1 cellular context compared by ENCODE assay signal in genomic region chr17:73318427-73318813, GRCh38.
TF ChIP-seq lines count a peak whose summit lies in the region.

No MANE protein-coding gene starts in this region.

TF ChIP-seq in H1, 55 proteins besides CTCF, POLR2A, EP300 and RAD21:
- TF ChIP-seq RNF2 (IDR thresholded peaks at IDR 0.05; ENCODE audit: borderline replicate concordance, low read depth, low read length, missing control alignments, poor library complexity, severe bottlenecking) (no peak), NRF1 (IDR thresholded peaks at IDR 0.05; ENCODE audit: low read depth, low read length) (no peak), HDAC6 (IDR thresholded peaks at IDR 0.05; ENCODE audit: low read depth, low read length) (no peak), TBP (IDR thresholded peaks at IDR 0.05; ENCODE audit: low read depth, low read length) (no peak), SP1 (IDR thresholded peaks at IDR 0.05; ENCODE audit: low read depth, low read length) (no peak), ATF3 (IDR thresholded peaks at IDR 0.05; ENCODE audit: insufficient read depth, low read depth, low read length) (no peak), CREB1 (IDR thresholded peaks at IDR 0.05) (no peak), TAF1 (IDR thresholded peaks at IDR 0.05; ENCODE audit: low read depth, low read length) (no peak), KDM1A (IDR thresholded peaks at IDR 0.05; ENCODE audit: borderline replicate concordance, low read length) (no peak), EGR1 (IDR thresholded peaks at IDR 0.05; ENCODE audit: borderline replicate concordance, low read depth, low read length) (no peak), JUND (IDR thresholded peaks at IDR 0.05; ENCODE audit: low read length) (no peak), NANOG (IDR thresholded peaks at IDR 0.05; ENCODE audit: insufficient read depth, low read depth, low read length, poor library complexity, severe bottlenecking) (no peak), BACH1 (IDR thresholded peaks at IDR 0.05; ENCODE audit: low read length) (no peak), SIRT6 (IDR thresholded peaks at IDR 0.05; ENCODE audit: low read length) (no peak), YY1 (IDR thresholded peaks at IDR 0.05; ENCODE audit: low read depth, low read length) (no peak), SUZ12 (IDR thresholded peaks at IDR 0.05; ENCODE audit: low read length) (no peak)
TF ChIP-seq in H1: peak in this region for 0.
